Comparison of ENCODE assay signal across 1 cellular context in genomic region chr11:78050964-78051831, GRCh38.
A peak's percentile ranks its signal among the peaks of the same experiment; 100 is the strongest.
TF ChIP-seq lines count a peak whose summit lies in the region.

No MANE protein-coding gene starts in this region.

TF ChIP-seq in K562, 482 proteins besides CTCF, POLR2A, EP300 and RAD21 (continued from another document and continues in another):
- TF ChIP-seq TFE3 (CRISPR knock-in tag; IDR thresholded peaks at IDR 0.05) (no peak), STAT6 (CRISPR knock-in tag; IDR thresholded peaks at IDR 0.05) (no peak), SAP30 (IDR thresholded peaks at IDR 0.05; ENCODE audit: borderline replicate concordance, insufficient read depth, low read depth, low read length, poor library complexity, severe bottlenecking) (no peak), HEY1 (CRISPR knock-in tag; IDR thresholded peaks at IDR 0.05; ENCODE audit: borderline replicate concordance) (no peak), TSHZ1 (CRISPR knock-in tag; IDR thresholded peaks at IDR 0.05) (peak; percentile 61; the same call in 1 of the 2 replicates), MLX (CRISPR knock-in tag; conservative IDR thresholded peaks at IDR 0.05) (no peak), ZFP30 (CRISPR knock-in tag; IDR thresholded peaks at IDR 0.05; ENCODE audit: borderline replicate concordance) (no peak), NR2C2 (CRISPR knock-in tag; IDR thresholded peaks at IDR 0.05) (no peak), NR2C2 (tag; IDR thresholded peaks at IDR 0.05) (peak; percentile 66), CEBPG (CRISPR knock-in tag; IDR thresholded peaks at IDR 0.05) (peak; percentile 89), CEBPG (tag; conservative IDR thresholded peaks at IDR 0.05 in 1 of 2, IDR thresholded peaks at IDR 0.05 in 1 of 2) (peak; percentile 72 to 91; a peak in 3 of 4 replicates), ARID3A (IDR thresholded peaks at IDR 0.05; ENCODE audit: borderline replicate concordance, low read depth, low read length) (peak; percentile 8; the same call in 1 of the 2 replicates), ZNF445 (CRISPR knock-in tag; IDR thresholded peaks at IDR 0.05; ENCODE audit: low read depth) (no peak), XRCC5 (IDR thresholded peaks at IDR 0.05; ENCODE audit: low read depth, low read length) (no peak), MBD1 (CRISPR knock-in tag; IDR thresholded peaks at IDR 0.05) (no peak), ZNF77 (CRISPR knock-in tag; IDR thresholded peaks at IDR 0.05) (no peak), U2AF2 (optimal IDR thresholded peaks at IDR 0.05; ENCODE audit: low read depth, low read length) (no peak), ZC3H4 (CRISPR knock-in tag; IDR thresholded peaks at IDR 0.05; ENCODE audit: borderline replicate concordance) (no peak), CSDE1 (IDR thresholded peaks at IDR 0.05) (no peak), ZNF511 (CRISPR knock-in tag; IDR thresholded peaks at IDR 0.05) (no peak), ETS1 (conservative IDR thresholded peaks at IDR 0.05; ENCODE audit: control insufficient read depth, low read depth, low read length) (no peak), FOXJ2 (tag; IDR thresholded peaks at IDR 0.05) (peak; percentile 25; the same call in 1 of the 2 replicates), HOXB6 (CRISPR knock-in tag; IDR thresholded peaks at IDR 0.05; ENCODE audit: borderline replicate concordance) (no peak), C11orf30 (IDR thresholded peaks at IDR 0.05; ENCODE audit: low read depth) (no peak; the same call in 1 of the 2 replicates), ZBTB11 (CRISPR knock-in tag; IDR thresholded peaks at IDR 0.05) (no peak), ZNF263 (CRISPR knock-in tag; IDR thresholded peaks at IDR 0.05; ENCODE audit: borderline replicate concordance) (no peak), ZNF699 (CRISPR knock-in tag; IDR thresholded peaks at IDR 0.05; ENCODE audit: insufficient replicate concordance) (no peak), SIX5 (IDR thresholded peaks at IDR 0.05; ENCODE audit: borderline replicate concordance in 1 of 2, insufficient read depth in 1 of 2, low read depth in 1 of 2, low read length in 2 of 2) (no peak), PBX2 (CRISPR knock-in tag; IDR thresholded peaks at IDR 0.05; ENCODE audit: low read depth) (no peak), PBX2 (tag; conservative IDR thresholded peaks at IDR 0.05; ENCODE audit: low read depth) (no peak), MTA3 (IDR thresholded peaks at IDR 0.05; ENCODE audit: borderline replicate concordance) (no peak), CHD1 (IDR thresholded peaks at IDR 0.05; ENCODE audit: low read length) (no peak), ILF3 (IDR thresholded peaks at IDR 0.05; ENCODE audit: borderline replicate concordance) (no peak), ZNF316 (IDR thresholded peaks at IDR 0.05) (no peak), HMGN3 (IDR thresholded peaks at IDR 0.05; ENCODE audit: borderline replicate concordance, extremely low read depth, insufficient read length, low read depth, low read length) (no peak), ZNF347 (CRISPR knock-in tag; IDR thresholded peaks at IDR 0.05; ENCODE audit: low read depth) (no peak), FOXO4 (CRISPR knock-in tag; IDR thresholded peaks at IDR 0.05) (no peak)
